9 cellular contexts compared by ENCODE assay signal in the genomic region with DNA sequence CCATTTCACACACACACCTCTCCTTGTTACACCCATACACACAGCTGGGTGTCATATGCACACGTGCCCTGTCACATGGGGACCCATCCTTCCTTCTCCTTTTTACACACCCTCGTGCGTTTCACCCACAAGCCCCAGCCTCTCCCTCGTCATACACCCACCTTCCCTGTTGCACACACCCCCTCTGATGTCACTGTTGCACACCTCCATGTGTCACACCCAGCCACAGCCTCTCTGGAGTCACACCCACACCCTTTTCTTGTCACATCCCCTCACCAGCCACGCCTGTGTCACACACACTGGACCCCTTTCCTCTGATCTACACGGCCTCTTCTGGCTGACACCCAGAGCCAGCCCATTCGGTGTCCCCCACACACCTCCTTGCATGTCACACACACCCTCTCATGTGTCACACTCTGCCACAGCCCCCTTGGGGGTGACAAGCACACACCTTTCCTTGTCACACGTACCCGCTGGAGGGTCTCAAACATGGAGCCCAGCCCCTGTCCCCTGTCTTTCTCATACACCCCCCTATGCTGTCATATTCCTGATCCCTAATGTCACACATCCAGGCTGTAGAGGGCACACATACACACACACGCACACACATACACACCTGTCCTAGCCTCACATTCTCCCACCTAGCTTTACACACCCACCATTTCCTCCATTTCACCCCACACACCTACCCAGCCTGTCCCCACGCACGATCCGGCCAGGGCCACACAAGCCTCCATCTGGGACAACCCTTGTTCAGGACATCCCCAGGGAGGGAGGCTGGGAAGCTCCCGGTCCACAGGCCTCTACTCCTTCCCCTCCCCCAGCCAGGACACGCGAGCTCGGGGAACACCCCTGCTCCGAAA. TPM values are rescaled to one million over a fixed set of nuclear protein-coding genes. Genes with fewer than 3 reads are reported as not detected.
DNase-seq lines count a peak whose midpoint lies in the region; ATAC-seq and TF ChIP-seq lines count a peak whose summit lies in the region.
"Had no signal": no experiment of that assay in that cellular context is flagged by ENCODE, and none has a peak within 500 bp of the region (broad histone marks: within the 10 kb centered on the region; RNA-seq: fewer than 3 reads in every experiment).

No MANE protein-coding gene starts in this region.

- TF ChIP-seq CTCF in vagina (IDR thresholded peaks at IDR 0.05), result no peak

- H3K36me3 ChIP-seq in vagina, result no peaks in the 10 kb centered on the region
- H3K36me3 ChIP-seq: pancreas had no signal

- peak overlapping the region; percentile 60 for H3K27ac ChIP-seq in caudate nucleus (ENCODE audit: low read depth, low read length)
- H3K27ac ChIP-seq in vagina, result peak overlapping the region; percentile 59
- H3K27ac ChIP-seq: pancreas had no signal

- intact Hi-C loops in vagina (cut with DNase I), result no loop called here

- DNase-seq in stimulated activated CD4-positive, alpha-beta T cell treated with anti-CD3 and anti-CD28 coated beads, Interleukin-15, amount 100 ng/mL, for 24 hours, result peak; percentile 39
- no peak for DNase-seq in stimulated activated CD4-positive, alpha-beta T cell treated with anti-CD3 and anti-CD28 coated beads, Interleukin-12 subunit alpha, Interleukin-12 subunit beta, amount 100 ng/mL, for 4 hours
- peak in 48 of 61 donors; percentile 7 to 93 (median 54) for DNase-seq in caudate nucleus (lab: John Stamatoyannopoulos, UW)
- peak; percentile 69 for DNase-seq in naive B cell
- no peak for DNase-seq in vagina (ENCODE audit: extremely low spot score in 2 of 2)
- DNase-seq in SK-N-DZ (ENCODE audit: low spot score), result no peak
- no peak for DNase-seq in H4 (ENCODE audit: low spot score)
- no peak for DNase-seq in AG08395 (ENCODE audit: low spot score)

- no peaks in the 10 kb centered on the region for H3K27me3 ChIP-seq in vagina

- peak overlapping the region; percentile 56 to 97 (median 92) for H3K27ac Mint-ChIP-seq in naive B cell

- H3K4me1 ChIP-seq in vagina, result no peaks in the 10 kb centered on the region
- H3K4me1 ChIP-seq: pancreas had no signal

- H3K9me3 Mint-ChIP-seq in naive B cell, result peaks cover 0 to 16% (median 9%) of the 10 kb centered on the region in 7 donors

- H3K4me3 ChIP-seq in vagina, result peak overlapping the region; percentile 31 to 35

- H3K27me3 Mint-ChIP-seq in naive B cell, result peaks cover 66 to 88% (median 87%) of the 10 kb centered on the region in 3 donors

- H3K9me3 ChIP-seq in vagina, result no peaks in the 10 kb centered on the region
- H3K9me3 ChIP-seq: pancreas had no signal

- TF ChIP-seq POLR2A in vagina (IDR thresholded peaks at IDR 0.05), result no peak

- ATAC-seq in naive B cell (ENCODE audit: low read depth in 2 of 2), result peak; percentile 88 to 91

- H3K4me1 Mint-ChIP-seq in naive B cell, result peaks cover 16 to 20% (median 19%) of the 10 kb centered on the region in 3 donors

- peaks cover 0 to 14% of the 10 kb centered on the region in 2 donors for H3K36me3 Mint-ChIP-seq in naive B cell

- peak overlapping the region; percentile 10 to 86 (median 62) for H3K4me3 Mint-ChIP-seq in naive B cell

RNA-seq across cellular contexts. Expression of a gene that starts 1.4 kb away (rescaled TPM):
- not detected for polyA plus RNA-seq in naive B cell (ENCODE audit: low read depth in 6 of 6)
- 1.5 TPM for total RNA-seq in vagina
- 2.9 and 3.0 TPM in 2 replicates for polyA plus RNA-seq in SK-N-DZ (2014; cell fraction: cytosol; rRNA removed)
- polyA plus RNA-seq in SK-N-DZ (2014; cell fraction: nucleus; rRNA removed), result 1.1 and 3.3 TPM in 2 replicates
- total RNA-seq in H4 (2014; rRNA removed; shearing (Covaris generic)), result 0.19 and 0.37 TPM in 2 replicates

RNA-seq across cellular contexts. Expression of a gene that starts 23.0 kb away (rescaled TPM):
- 10 to 100 TPM in 1 of 6 donors, 1 to 10 TPM in 5; 4.9 to 11.9 (median 7.7) TPM for polyA plus RNA-seq in naive B cell (ENCODE audit: low read depth in 6 of 6)
- 36.3 TPM for total RNA-seq in vagina
- 4.8 and 7.0 TPM in 2 replicates for polyA plus RNA-seq in SK-N-DZ (2014; cell fraction: cytosol; rRNA removed)
- 17.0 and 17.9 TPM in 2 replicates for polyA plus RNA-seq in SK-N-DZ (2014; cell fraction: nucleus; rRNA removed)
- 1.4 and 3.7 TPM in 2 replicates for total RNA-seq in H4 (2014; rRNA removed; shearing (Covaris generic))

RNA-seq across cellular contexts. Expression of a gene that starts 50.5 kb away (rescaled TPM):
- 1 to 10 TPM in 1 of 6 donors, not detected in 5; 1.6 TPM for polyA plus RNA-seq in naive B cell (ENCODE audit: low read depth in 6 of 6)
- total RNA-seq in vagina, result not detected
- not detected in 2 replicates for polyA plus RNA-seq in SK-N-DZ (2014; cell fraction: cytosol; rRNA removed)
- not detected in 2 replicates for polyA plus RNA-seq in SK-N-DZ (2014; cell fraction: nucleus; rRNA removed)
- total RNA-seq in H4 (2014; rRNA removed; shearing (Covaris generic)), result not detected in 2 replicates
- polyA plus RNA-seq: pancreas had no signal

RNA-seq across cellular contexts. Expression of a gene that starts 57.7 kb away (rescaled TPM):
- not detected for polyA plus RNA-seq in naive B cell (ENCODE audit: low read depth in 6 of 6)
- total RNA-seq in vagina, result not detected
- polyA plus RNA-seq in SK-N-DZ (2014; cell fraction: cytosol; rRNA removed), result not detected in 2 replicates
- polyA plus RNA-seq in SK-N-DZ (2014; cell fraction: nucleus; rRNA removed), result not detected in 2 replicates
- not detected in 2 replicates for total RNA-seq in H4 (2014; rRNA removed; shearing (Covaris generic))
- total RNA-seq: pancreas had no signal
- polyA plus RNA-seq: pancreas had no signal

Comparison
In these comparisons a context has a peak if more than half of its experiments do, and no peak if none do; other contexts are left out.
1. DNase-seq: peak in stimulated activated CD4-positive, alpha-beta T cell treated with anti-CD3 and anti-CD28 coated beads, Interleukin-15, amount 100 ng/mL, for 24 hours (single experiment), caudate nucleus (48 of 61) and naive B cell (single experiment); none in stimulated activated CD4-positive, alpha-beta T cell treated with anti-CD3 and anti-CD28 coated beads, Interleukin-12 subunit alpha, Interleukin-12 subunit beta, amount 100 ng/mL, for 4 hours (single experiment), vagina (0 of 2), SK-N-DZ (single experiment), H4 (single experiment) and AG08395 (single experiment).